Comparison of ENCODE assay signal across 8 cellular contexts in the genomic region with DNA sequence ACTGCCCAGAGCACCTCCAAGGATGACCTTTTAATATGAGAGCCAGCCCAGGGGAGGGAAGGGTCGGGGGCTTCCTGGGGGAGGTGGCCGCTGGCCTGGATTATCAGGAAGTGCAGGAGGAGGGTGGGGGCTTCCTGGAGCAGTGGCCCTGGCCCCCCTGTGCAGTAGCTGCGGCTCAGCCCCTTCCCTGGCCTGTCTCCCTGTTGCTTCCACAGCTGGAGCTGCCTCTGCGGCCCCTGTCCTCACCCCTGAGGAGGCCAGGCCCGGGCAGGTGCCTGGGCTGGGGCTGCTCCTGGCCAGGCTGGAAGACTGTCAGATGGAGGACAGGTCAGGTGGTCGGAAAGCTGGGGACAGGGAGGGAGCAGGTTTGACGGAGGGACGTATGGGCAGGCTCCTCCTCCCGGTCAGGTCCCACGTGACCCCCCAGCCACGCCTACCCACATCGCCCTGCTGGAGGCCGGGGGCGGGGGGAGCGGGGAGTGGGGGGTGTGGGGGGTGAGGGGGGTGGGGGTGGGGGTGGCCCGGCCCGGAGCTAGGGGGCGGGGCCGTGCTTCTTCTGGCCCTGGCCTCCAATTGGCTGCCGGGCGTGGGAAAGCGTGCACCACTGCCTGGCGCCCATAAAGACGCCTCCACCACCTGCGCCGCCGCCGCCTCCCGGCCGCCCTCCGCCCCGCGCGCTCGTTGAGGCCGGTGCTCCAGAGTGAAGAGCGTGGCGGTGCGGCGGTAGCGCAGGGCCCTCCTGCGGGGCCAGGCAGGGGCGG. TPM values are rescaled to one million over a fixed set of nuclear protein-coding genes. Genes with fewer than 3 reads are reported as not detected.
DNase-seq lines count a peak whose midpoint lies in the region; ATAC-seq and TF ChIP-seq lines count a peak whose summit lies in the region.

No MANE protein-coding gene starts in this region.

- intact Hi-C loops in left colon (cut with DNase I, micrococcal nuclease): no loop called here

- ATAC-seq in HG03064 (IDR thresholded peaks at IDR 0.05; ENCODE audit: low read depth, unreplicated experiment) (peak; percentile 24), left colon (peak; percentile 54)

- DNase-seq in SKM-1 treated with dmso at 0.1 percent for 144 hours (lab: John Stamatoyannopoulos, UW; ENCODE audit: unreplicated experiment): peak; percentile 63
- no peak for DNase-seq in SKM-1 (lab: John Stamatoyannopoulos, UW; ENCODE audit: unreplicated experiment)
- DNase-seq in NCI-H2227 treated with DMSO at 0.1 percent for 48 hours (lab: John Stamatoyannopoulos, UW): peak; percentile 75
- DNase-seq in activated CD4-positive, alpha-beta T cell treated with anti-CD3 and anti-CD28 coated beads for 24 hours (ENCODE audit: low read depth in 2 of 2): peak; percentile 69 to 73
- peak; percentile 58 for DNase-seq in choroid plexus epithelial cell (ENCODE audit: low read depth)
- peak; percentile 94 to 96 for DNase-seq in left colon
- peak; percentile 84 for DNase-seq in stimulated activated CD4-positive, alpha-beta T cell treated with anti-CD3 and anti-CD28 coated beads, Interleukin-4, amount 100 ng/mL, for 1 hour

- peak overlapping the region; percentile 45 for H3K4me3 ChIP-seq in choroid plexus epithelial cell (ENCODE audit: low read depth, low read length)

- TF ChIP-seq CTCF in choroid plexus epithelial cell (conservative IDR thresholded peaks at IDR 0.05; ENCODE audit: low read depth, low read length): no peak

RNA-seq across cellular contexts. Expression of a gene that starts 10.2 kb away (rescaled TPM):
- total RNA-seq in left colon: 100 to 1,000 TPM; 142 to 178 TPM

RNA-seq across cellular contexts. Expression of a gene that starts 15.9 kb away (rescaled TPM):
- 1 to 10 TPM; 2.7 to 6.2 TPM for total RNA-seq in left colon

RNA-seq across cellular contexts. Expression of a gene that starts 19.5 kb away (rescaled TPM):
- 10 to 100 TPM; 29.4 to 32.6 TPM for total RNA-seq in left colon

RNA-seq across cellular contexts. Expression of a gene that starts 40.6 kb away (rescaled TPM):
- 10 to 100 TPM; 73.9 to 86.3 TPM for total RNA-seq in left colon
